1 cellular context compared by ENCODE assay signal in the genomic region with DNA sequence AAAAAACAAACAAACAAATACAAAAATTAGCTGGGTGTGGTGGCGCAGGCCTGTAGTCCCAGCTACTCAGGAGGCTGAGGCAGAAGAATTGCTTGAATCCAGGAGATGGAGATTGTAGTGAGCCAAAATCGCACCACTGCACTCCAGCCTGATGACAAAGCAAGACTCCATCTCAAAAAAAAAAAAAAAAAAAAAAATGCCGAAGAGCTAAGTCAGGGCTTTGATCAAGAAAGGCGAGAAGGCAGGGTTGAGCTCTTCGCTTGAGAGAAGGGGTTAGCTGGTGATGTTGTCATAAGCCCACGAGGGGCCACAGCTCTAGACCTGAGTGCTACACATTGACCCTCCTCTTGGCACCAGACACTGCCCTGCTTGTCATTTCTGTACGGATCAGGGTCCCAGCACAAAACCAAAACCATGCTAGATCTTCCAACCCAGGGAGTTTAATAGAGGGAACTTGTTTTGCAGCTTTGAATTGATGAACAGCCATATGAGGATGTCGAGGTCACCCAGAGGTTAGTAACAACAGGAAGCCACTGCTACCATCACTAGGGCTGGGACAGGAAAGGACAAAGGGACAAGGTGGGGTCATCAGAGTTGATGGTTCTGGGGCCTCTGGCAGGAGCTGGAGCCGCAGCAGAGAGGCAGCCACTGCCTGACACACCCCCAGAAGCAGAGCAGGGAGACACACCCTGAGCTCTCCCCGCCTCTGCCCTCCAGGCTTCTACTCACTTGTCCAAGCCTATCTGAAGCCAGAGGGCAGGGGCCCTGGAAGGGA.
A peak's percentile ranks its signal among the peaks of the same experiment; 100 is the strongest.
TF ChIP-seq lines count a peak whose summit lies in the region.

No MANE protein-coding gene starts in this region.

TF ChIP-seq in HepG2, 621 proteins besides CTCF, POLR2A, EP300 and RAD21 (continued from another document and continues in another):
- TF ChIP-seq, protein P1, sequence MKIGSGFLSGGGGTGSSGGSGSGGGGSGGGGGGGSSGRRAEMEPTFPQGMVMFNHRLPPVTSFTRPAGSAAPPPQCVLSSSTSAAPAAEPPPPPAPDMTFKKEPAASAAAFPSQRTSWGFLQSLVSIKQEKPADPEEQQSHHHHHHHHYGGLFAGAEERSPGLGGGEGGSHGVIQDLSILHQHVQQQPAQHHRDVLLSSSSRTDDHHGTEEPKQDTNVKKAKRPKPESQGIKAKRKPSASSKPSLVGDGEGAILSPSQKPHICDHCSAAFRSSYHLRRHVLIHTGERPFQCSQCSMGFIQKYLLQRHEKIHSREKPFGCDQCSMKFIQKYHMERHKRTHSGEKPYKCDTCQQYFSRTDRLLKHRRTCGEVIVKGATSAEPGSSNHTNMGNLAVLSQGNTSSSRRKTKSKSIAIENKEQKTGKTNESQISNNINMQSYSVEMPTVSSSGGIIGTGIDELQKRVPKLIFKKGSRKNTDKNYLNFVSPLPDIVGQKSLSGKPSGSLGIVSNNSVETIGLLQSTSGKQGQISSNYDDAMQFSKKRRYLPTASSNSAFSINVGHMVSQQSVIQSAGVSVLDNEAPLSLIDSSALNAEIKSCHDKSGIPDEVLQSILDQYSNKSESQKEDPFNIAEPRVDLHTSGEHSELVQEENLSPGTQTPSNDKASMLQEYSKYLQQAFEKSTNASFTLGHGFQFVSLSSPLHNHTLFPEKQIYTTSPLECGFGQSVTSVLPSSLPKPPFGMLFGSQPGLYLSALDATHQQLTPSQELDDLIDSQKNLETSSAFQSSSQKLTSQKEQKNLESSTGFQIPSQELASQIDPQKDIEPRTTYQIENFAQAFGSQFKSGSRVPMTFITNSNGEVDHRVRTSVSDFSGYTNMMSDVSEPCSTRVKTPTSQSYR (CRISPR knock-in tag; IDR thresholded peaks at IDR 0.05; ENCODE audit: borderline replicate concordance), result no peak
- no peak for TF ChIP-seq ZNF264 (CRISPR knock-in tag; IDR thresholded peaks at IDR 0.05)
- TF ChIP-seq RFXAP (CRISPR knock-in tag; IDR thresholded peaks at IDR 0.05; ENCODE audit: borderline replicate concordance), result no peak
- peak; percentile 38; the same call in 1 of the 2 replicates for TF ChIP-seq HNF4A (CRISPR knock-in tag; IDR thresholded peaks at IDR 0.05)
- TF ChIP-seq ZKSCAN5 (CRISPR knock-in tag; IDR thresholded peaks at IDR 0.05), result 0 out of 2 replicates have a peak, but pooled peaks have one; percentile 52
- TF ChIP-seq ZNF503 (CRISPR knock-in tag; IDR thresholded peaks at IDR 0.05), result no peak
- no peak for TF ChIP-seq PRMT3 (CRISPR knock-in tag; IDR thresholded peaks at IDR 0.05; ENCODE audit: borderline replicate concordance, low read depth)
- no peak for TF ChIP-seq ZNF354B (CRISPR knock-in tag; IDR thresholded peaks at IDR 0.05)
- no peak for TF ChIP-seq GATAD2A (CRISPR knock-in tag; IDR thresholded peaks at IDR 0.05)
- TF ChIP-seq ZNF7 (CRISPR knock-in tag; IDR thresholded peaks at IDR 0.05), result no peak
- TF ChIP-seq PAWR (CRISPR knock-in tag; IDR thresholded peaks at IDR 0.05; ENCODE audit: borderline replicate concordance), result no peak
- TF ChIP-seq ZNF235 (CRISPR knock-in tag; IDR thresholded peaks at IDR 0.05; ENCODE audit: borderline replicate concordance), result no peak
- TF ChIP-seq GPN1 (CRISPR knock-in tag; IDR thresholded peaks at IDR 0.05; ENCODE audit: borderline replicate concordance), result no peak
- no peak for TF ChIP-seq JUNB (CRISPR knock-in tag; IDR thresholded peaks at IDR 0.05; ENCODE audit: borderline replicate concordance)
- TF ChIP-seq NFE2L1 (CRISPR knock-in tag; IDR thresholded peaks at IDR 0.05; ENCODE audit: borderline replicate concordance), result no peak
- 0 out of 2 replicates have a peak, but pooled peaks have one; percentile 50 for TF ChIP-seq ZFP37 (CRISPR knock-in tag; IDR thresholded peaks at IDR 0.05; ENCODE audit: borderline replicate concordance)
- no peak for TF ChIP-seq IRX3 (CRISPR knock-in tag; IDR thresholded peaks at IDR 0.05; ENCODE audit: borderline replicate concordance, low read depth)
- TF ChIP-seq, protein P2, sequence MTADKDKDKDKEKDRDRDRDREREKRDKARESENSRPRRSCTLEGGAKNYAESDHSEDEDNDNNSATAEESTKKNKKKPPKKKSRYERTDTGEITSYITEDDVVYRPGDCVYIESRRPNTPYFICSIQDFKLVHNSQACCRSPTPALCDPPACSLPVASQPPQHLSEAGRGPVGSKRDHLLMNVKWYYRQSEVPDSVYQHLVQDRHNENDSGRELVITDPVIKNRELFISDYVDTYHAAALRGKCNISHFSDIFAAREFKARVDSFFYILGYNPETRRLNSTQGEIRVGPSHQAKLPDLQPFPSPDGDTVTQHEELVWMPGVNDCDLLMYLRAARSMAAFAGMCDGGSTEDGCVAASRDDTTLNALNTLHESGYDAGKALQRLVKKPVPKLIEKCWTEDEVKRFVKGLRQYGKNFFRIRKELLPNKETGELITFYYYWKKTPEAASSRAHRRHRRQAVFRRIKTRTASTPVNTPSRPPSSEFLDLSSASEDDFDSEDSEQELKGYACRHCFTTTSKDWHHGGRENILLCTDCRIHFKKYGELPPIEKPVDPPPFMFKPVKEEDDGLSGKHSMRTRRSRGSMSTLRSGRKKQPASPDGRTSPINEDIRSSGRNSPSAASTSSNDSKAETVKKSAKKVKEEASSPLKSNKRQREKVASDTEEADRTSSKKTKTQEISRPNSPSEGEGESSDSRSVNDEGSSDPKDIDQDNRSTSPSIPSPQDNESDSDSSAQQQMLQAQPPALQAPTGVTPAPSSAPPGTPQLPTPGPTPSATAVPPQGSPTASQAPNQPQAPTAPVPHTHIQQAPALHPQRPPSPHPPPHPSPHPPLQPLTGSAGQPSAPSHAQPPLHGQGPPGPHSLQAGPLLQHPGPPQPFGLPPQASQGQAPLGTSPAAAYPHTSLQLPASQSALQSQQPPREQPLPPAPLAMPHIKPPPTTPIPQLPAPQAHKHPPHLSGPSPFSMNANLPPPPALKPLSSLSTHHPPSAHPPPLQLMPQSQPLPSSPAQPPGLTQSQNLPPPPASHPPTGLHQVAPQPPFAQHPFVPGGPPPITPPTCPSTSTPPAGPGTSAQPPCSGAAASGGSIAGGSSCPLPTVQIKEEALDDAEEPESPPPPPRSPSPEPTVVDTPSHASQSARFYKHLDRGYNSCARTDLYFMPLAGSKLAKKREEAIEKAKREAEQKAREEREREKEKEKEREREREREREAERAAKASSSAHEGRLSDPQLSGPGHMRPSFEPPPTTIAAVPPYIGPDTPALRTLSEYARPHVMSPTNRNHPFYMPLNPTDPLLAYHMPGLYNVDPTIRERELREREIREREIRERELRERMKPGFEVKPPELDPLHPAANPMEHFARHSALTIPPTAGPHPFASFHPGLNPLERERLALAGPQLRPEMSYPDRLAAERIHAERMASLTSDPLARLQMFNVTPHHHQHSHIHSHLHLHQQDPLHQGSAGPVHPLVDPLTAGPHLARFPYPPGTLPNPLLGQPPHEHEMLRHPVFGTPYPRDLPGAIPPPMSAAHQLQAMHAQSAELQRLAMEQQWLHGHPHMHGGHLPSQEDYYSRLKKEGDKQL (CRISPR knock-in tag; IDR thresholded peaks at IDR 0.05; ENCODE audit: low read depth), result no peak
- TF ChIP-seq ZKSCAN1 (IDR thresholded peaks at IDR 0.05; ENCODE audit: low read length), result no peak
- no peak for TF ChIP-seq THYN1 (CRISPR knock-in tag; IDR thresholded peaks at IDR 0.05; ENCODE audit: borderline replicate concordance, low read depth)
- no peak for TF ChIP-seq ZNF33B (CRISPR knock-in tag; IDR thresholded peaks at IDR 0.05)
- no peak for TF ChIP-seq ZNF616 (CRISPR knock-in tag; IDR thresholded peaks at IDR 0.05; ENCODE audit: low read depth)
- TF ChIP-seq ZBTB7B (CRISPR knock-in tag; IDR thresholded peaks at IDR 0.05), result no peak; the same call in 1 of the 2 replicates
- no peak for TF ChIP-seq EED (CRISPR knock-in tag; IDR thresholded peaks at IDR 0.05)
- TF ChIP-seq ZNF350 (CRISPR knock-in tag; IDR thresholded peaks at IDR 0.05; ENCODE audit: borderline replicate concordance, low read depth), result no peak
- no peak for TF ChIP-seq ZNF782 (CRISPR knock-in tag; IDR thresholded peaks at IDR 0.05; ENCODE audit: borderline replicate concordance)
- TF ChIP-seq REL (CRISPR knock-in tag; conservative IDR thresholded peaks at IDR 0.05), result no peak
- no peak for TF ChIP-seq SSRP1 (CRISPR knock-in tag; IDR thresholded peaks at IDR 0.05)
- no peak for TF ChIP-seq CREM (IDR thresholded peaks at IDR 0.05)
- TF ChIP-seq CREM (CRISPR knock-in tag; IDR thresholded peaks at IDR 0.05), result no peak
- TF ChIP-seq ZNF30 (CRISPR knock-in tag; IDR thresholded peaks at IDR 0.05), result no peak
- TF ChIP-seq ZNF879 (CRISPR knock-in tag; IDR thresholded peaks at IDR 0.05), result no peak
- TF ChIP-seq, protein P3, sequence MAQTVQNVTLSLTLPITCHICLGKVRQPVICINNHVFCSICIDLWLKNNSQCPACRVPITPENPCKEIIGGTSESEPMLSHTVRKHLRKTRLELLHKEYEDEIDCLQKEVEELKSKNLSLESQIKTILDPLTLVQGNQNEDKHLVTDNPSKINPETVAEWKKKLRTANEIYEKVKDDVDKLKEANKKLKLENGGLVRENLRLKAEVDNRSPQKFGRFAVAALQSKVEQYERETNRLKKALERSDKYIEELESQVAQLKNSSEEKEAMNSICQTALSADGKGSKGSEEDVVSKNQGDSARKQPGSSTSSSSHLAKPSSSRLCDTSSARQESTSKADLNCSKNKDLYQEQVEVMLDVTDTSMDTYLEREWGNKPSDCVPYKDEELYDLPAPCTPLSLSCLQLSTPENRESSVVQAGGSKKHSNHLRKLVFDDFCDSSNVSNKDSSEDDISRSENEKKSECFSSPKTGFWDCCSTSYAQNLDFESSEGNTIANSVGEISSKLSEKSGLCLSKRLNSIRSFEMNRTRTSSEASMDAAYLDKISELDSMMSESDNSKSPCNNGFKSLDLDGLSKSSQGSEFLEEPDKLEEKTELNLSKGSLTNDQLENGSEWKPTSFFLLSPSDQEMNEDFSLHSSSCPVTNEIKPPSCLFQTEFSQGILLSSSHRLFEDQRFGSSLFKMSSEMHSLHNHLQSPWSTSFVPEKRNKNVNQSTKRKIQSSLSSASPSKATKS (CRISPR knock-in tag; IDR thresholded peaks at IDR 0.05), result no peak
- no peak for TF ChIP-seq GTF2F1 (IDR thresholded peaks at IDR 0.05; ENCODE audit: low read length)
- no peak for TF ChIP-seq ZSCAN22 (CRISPR knock-in tag; IDR thresholded peaks at IDR 0.05)
- no peak for TF ChIP-seq TGIF2 (CRISPR knock-in tag; IDR thresholded peaks at IDR 0.05)
- TF ChIP-seq NR2C2 (CRISPR knock-in tag; IDR thresholded peaks at IDR 0.05; ENCODE audit: borderline replicate concordance), result peak; percentile 45; the same call in 1 of the 2 replicates
- TF ChIP-seq ZNF556 (CRISPR knock-in tag; IDR thresholded peaks at IDR 0.05; ENCODE audit: borderline replicate concordance), result no peak
- TF ChIP-seq, protein P4, sequence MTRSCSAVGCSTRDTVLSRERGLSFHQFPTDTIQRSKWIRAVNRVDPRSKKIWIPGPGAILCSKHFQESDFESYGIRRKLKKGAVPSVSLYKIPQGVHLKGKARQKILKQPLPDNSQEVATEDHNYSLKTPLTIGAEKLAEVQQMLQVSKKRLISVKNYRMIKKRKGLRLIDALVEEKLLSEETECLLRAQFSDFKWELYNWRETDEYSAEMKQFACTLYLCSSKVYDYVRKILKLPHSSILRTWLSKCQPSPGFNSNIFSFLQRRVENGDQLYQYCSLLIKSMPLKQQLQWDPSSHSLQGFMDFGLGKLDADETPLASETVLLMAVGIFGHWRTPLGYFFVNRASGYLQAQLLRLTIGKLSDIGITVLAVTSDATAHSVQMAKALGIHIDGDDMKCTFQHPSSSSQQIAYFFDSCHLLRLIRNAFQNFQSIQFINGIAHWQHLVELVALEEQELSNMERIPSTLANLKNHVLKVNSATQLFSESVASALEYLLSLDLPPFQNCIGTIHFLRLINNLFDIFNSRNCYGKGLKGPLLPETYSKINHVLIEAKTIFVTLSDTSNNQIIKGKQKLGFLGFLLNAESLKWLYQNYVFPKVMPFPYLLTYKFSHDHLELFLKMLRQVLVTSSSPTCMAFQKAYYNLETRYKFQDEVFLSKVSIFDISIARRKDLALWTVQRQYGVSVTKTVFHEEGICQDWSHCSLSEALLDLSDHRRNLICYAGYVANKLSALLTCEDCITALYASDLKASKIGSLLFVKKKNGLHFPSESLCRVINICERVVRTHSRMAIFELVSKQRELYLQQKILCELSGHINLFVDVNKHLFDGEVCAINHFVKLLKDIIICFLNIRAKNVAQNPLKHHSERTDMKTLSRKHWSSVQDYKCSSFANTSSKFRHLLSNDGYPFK (CRISPR knock-in tag; IDR thresholded peaks at IDR 0.05; ENCODE audit: borderline replicate concordance), result 0 out of 2 replicates have a peak, but pooled peaks have one; percentile 36
- TF ChIP-seq, protein P5, sequence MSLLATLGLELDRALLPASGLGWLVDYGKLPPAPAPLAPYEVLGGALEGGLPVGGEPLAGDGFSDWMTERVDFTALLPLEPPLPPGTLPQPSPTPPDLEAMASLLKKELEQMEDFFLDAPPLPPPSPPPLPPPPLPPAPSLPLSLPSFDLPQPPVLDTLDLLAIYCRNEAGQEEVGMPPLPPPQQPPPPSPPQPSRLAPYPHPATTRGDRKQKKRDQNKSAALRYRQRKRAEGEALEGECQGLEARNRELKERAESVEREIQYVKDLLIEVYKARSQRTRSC (CRISPR knock-in tag; IDR thresholded peaks at IDR 0.05; ENCODE audit: low read depth), result no peak
- no peak for TF ChIP-seq ARNT2 (CRISPR knock-in tag; IDR thresholded peaks at IDR 0.05; ENCODE audit: low read depth)
- TF ChIP-seq KDM2A (CRISPR knock-in tag; IDR thresholded peaks at IDR 0.05; ENCODE audit: borderline replicate concordance, low read depth), result 0 out of 2 replicates have a peak, but pooled peaks have one; percentile 5
- TF ChIP-seq TCF12 (IDR thresholded peaks at IDR 0.05), result no peak
- TF ChIP-seq TCF12 (CRISPR knock-in tag; IDR thresholded peaks at IDR 0.05), result no peak
- no peak for TF ChIP-seq NR0B2 (CRISPR knock-in tag; IDR thresholded peaks at IDR 0.05)
- TF ChIP-seq ZNF564 (CRISPR knock-in tag; IDR thresholded peaks at IDR 0.05), result no peak
- no peak for TF ChIP-seq ZNF780A (CRISPR knock-in tag; IDR thresholded peaks at IDR 0.05)
- no peak for TF ChIP-seq ZNF333 (CRISPR knock-in tag; IDR thresholded peaks at IDR 0.05; ENCODE audit: borderline replicate concordance)
- no peak for TF ChIP-seq TARDBP (CRISPR knock-in tag; IDR thresholded peaks at IDR 0.05)
- TF ChIP-seq ZNF446 (CRISPR knock-in tag; IDR thresholded peaks at IDR 0.05), result no peak
- TF ChIP-seq TAF15 (IDR thresholded peaks at IDR 0.05; ENCODE audit: low read depth, low read length, poor library complexity, severe bottlenecking), result no peak
